In genomic region chr5:59786271-59786805, GRCh38 we compare ENCODE assay signal across 12 cellular contexts.
DNase-seq lines count a peak whose midpoint lies in the region; ATAC-seq, FAIRE-seq and TF ChIP-seq lines count a peak whose summit lies in the region.
"Had no signal": no experiment of that assay in that cellular context is flagged by ENCODE, and none has a peak within 500 bp of the region (broad histone marks: within the 10 kb centered on the region; RNA-seq: fewer than 3 reads in every experiment).

No MANE protein-coding gene starts in this region.

- H3K9me3 ChIP-seq in kidney (ENCODE audit: control insufficient read depth in 1 of 2, low read length in 2 of 2) = no peaks in the 10 kb centered on the region
- H3K9me3 ChIP-seq in small intestine (ENCODE audit: control insufficient read depth, low read depth) = no peaks in the 10 kb centered on the region
- H3K9me3 ChIP-seq: BLaER1, pancreas had no signal

- H3K4me3 ChIP-seq in kidney (ENCODE audit: low read length in 2 of 2) = no peak overlapping the region
- H3K4me3 ChIP-seq in small intestine (ENCODE audit: low read depth in 1 of 2, low read length in 2 of 2) = no peak overlapping the region
- H3K4me3 ChIP-seq: BLaER1, pancreas had no signal

- peak; percentile 13 for FAIRE-seq in kidney (lab: Jason Lieb, UNC)
- no peak for FAIRE-seq in small intestine (lab: Jason Lieb, UNC)
- FAIRE-seq: colon, pancreas had no signal

- no peaks in the 10 kb centered on the region for H3K27me3 ChIP-seq in small intestine (ENCODE audit: control insufficient read depth in 2 of 2, insufficient read depth in 2 of 2, low read length in 2 of 2)
- H3K27me3 ChIP-seq: BLaER1, pancreas had no signal

- 78 to 86% (median 80%) methylated on average over 6 of the region's 6 CpGs for WGBS in small intestine, 3 donors

- H3K36me3 ChIP-seq in kidney (ENCODE audit: control insufficient read depth in 1 of 2, insufficient read depth in 2 of 2, low read length in 2 of 2) (no peaks in the 10 kb centered on the region), small intestine (ENCODE audit: control insufficient read depth in 2 of 2, insufficient read depth in 2 of 2, low read length in 2 of 2) (no peaks in the 10 kb centered on the region)
- H3K36me3 ChIP-seq: BLaER1, pancreas had no signal

- DNase-seq in ACHN = peak; percentile 39
- peak; percentile 59 for DNase-seq in HT-29 (ENCODE audit: low spot score)
- peak; percentile 80 for DNase-seq in astrocyte of the hippocampus (ENCODE audit: low read depth, low spot score)
- no peak for DNase-seq in kidney
- no peak for DNase-seq in hypothalamus (lab: John Stamatoyannopoulos, UW)
- DNase-seq in small intestine = no peak
- DNase-seq: NCI-H446 treated with DMSO at 0.1 percent for 48 hours, pancreas had no signal

- in situ Hi-C loops in ACHN (cut with HindIII; ENCODE audit: low pct_ligation_motif_present, low pct_unique_long_range_greater_than_20kb, low sequenced_read_pairs) = no loop called here

- no peak overlapping the region for H3K27ac ChIP-seq in kidney (ENCODE audit: low read depth in 2 of 2, low read length in 2 of 2)
- no peak overlapping the region for H3K27ac ChIP-seq in small intestine (ENCODE audit: low read depth in 1 of 2, low read length in 1 of 2)
- H3K27ac ChIP-seq: BLaER1, pancreas had no signal

- intact Hi-C loops in kidney (cut with DNase I) = no loop called here

- no peak overlapping the region for H3K9ac ChIP-seq in kidney (ENCODE audit: low read length in 2 of 2)
- H3K9ac ChIP-seq: BLaER1 had no signal

- TF ChIP-seq CTCF in kidney (IDR thresholded peaks at IDR 0.05; ENCODE audit: borderline replicate concordance, extremely low read depth, insufficient read depth) = no peak

- H3K4me1 ChIP-seq in kidney (ENCODE audit: control insufficient read depth in 1 of 2, insufficient read depth in 1 of 2, low read depth in 1 of 2, low read length in 2 of 2) = no peaks in the 10 kb centered on the region
- no peaks in the 10 kb centered on the region for H3K4me1 ChIP-seq in small intestine (ENCODE audit: control insufficient read depth in 2 of 2, insufficient read depth in 1 of 2, low read depth in 1 of 2, low read length in 1 of 2)
- H3K4me1 ChIP-seq: BLaER1, pancreas had no signal

- no peak for ATAC-seq in HG02759 (IDR thresholded peaks at IDR 0.05; ENCODE audit: unreplicated experiment)
- ATAC-seq in HG03045 (IDR thresholded peaks at IDR 0.05; ENCODE audit: unreplicated experiment) = no peak

Comparison
In these comparisons a context has a peak if more than half of its experiments do, and no peak if none do; other contexts are left out.
1. DNase-seq: peak in ACHN (single experiment), HT-29 (single experiment) and astrocyte of the hippocampus (single experiment); none in kidney (single experiment), hypothalamus (0 of 51) and small intestine (single experiment).